Comparison of ENCODE assay signal across 2 cellular contexts in the genomic region with DNA sequence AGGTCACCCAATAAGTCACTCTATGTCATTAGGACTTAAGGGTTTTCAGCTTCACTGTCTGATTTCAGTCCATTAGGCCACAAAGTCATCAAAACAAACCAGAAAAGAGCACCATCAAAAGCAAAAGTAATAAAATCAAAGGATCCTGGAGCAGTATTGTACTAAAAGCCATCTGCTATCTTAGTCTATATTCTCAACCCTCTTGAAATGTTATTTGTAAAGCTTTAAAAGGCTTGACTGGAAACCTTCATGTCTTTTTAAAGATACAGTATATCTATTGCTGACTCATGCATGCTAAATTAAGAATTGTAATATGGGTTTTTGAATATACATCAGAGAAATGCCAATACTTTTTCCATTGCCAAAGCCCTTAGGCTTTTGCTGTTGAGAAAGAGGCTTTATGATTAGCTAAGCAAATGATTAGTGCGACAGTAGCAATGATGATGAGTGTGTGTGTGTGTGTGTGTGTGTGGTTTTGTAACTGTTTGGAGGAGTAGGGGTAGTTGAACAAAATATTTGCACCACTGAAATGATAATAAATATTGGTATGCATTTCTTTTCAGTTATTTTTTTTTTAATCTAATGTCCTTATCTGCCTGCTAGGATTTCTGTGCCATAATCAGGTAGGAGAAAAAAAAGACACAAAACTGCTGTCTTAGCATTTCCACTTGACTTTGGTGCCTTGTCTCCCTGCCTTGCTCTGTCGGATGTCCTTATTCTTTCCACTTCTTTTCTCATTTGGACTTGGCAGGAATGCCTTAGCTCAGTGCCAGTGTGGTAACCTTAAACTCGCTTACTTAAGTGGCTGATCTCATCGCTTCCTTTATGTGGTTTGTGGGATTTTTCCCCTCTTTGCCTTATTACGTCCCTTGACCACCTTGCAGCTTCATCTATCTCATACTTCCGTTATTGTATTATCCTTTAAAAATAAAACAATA.
TF ChIP-seq lines count a peak whose summit lies in the region.

No MANE protein-coding gene starts in this region.

TF ChIP-seq in IMR-90, 13 proteins besides CTCF, POLR2A, EP300 and RAD21:
- TF ChIP-seq SMC3 (IDR thresholded peaks at IDR 0.05; ENCODE audit: low read depth, low read length) (no peak), MAFK (IDR thresholded peaks at IDR 0.05; ENCODE audit: low read depth, low read length) (peak; percentile 61)

TF ChIP-seq in endothelial cell of umbilical vein, 7 proteins besides CTCF, POLR2A, EP300 and RAD21:
- TF ChIP-seq POLR2AphosphoS5 (IDR thresholded peaks at IDR 0.05; ENCODE audit: insufficient read depth, low read depth, low read length) (no peak), GATA2 (IDR thresholded peaks at IDR 0.05; ENCODE audit: insufficient read depth, insufficient read length, low read depth, low read length) (no peak), MYC (IDR thresholded peaks at IDR 0.05; ENCODE audit: low read depth, low read length) (no peak), FOS (IDR thresholded peaks at IDR 0.05; ENCODE audit: borderline replicate concordance, insufficient read depth, low read length) (no peak), EZH2 (IDR thresholded peaks at IDR 0.05; ENCODE audit: borderline replicate concordance, low read depth, low read length, severe bottlenecking) (no peak), JUN (IDR thresholded peaks at IDR 0.05; ENCODE audit: borderline replicate concordance, insufficient read depth, insufficient read length, low read depth) (no peak)
- TF ChIP-seq, protein P1, sequence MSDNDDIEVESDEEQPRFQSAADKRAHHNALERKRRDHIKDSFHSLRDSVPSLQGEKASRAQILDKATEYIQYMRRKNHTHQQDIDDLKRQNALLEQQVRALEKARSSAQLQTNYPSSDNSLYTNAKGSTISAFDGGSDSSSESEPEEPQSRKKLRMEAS (IDR thresholded peaks at IDR 0.05; ENCODE audit: insufficient read depth, insufficient read length): no peak
